In the genomic region with DNA sequence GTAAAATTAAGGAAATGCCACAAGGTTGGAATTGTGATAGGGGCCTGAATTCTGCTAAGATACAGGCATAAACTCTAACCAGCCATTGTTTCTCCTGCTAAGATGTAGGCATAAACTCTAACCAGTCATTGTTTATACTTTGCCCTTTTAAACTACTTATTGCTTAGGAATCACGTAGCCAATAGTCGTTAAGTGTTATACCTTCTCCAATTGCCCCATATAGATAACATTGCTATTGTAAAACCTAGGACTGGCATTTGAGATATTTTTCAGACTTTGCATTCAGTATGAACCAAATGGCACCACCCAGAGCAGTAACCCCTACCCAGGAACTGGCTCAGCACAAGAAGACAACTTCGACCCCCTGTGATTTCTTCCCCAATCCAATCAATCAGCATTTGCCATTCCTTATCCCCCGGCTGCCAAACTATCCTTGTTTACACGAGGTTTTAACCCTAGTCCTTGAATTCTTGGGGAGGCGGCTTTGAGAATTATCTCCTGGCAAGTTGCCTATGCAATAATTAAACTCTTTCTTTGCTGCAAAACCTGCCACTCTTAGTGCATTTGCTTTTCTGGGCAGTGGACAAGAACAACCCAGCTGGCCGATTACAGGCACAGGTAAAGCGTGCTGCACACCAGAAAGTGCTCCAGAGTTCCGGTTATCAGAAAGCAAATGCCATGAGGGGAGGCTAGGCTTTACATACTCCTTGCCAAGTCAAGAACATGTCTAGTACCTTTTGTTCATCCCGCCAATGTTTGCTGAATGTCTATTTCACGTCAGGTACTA, we compare ENCODE assay signal across 19 cellular contexts.
A peak's percentile ranks its signal among the peaks of the same experiment; 100 is the strongest.
DNase-seq lines count a peak whose midpoint lies in the region; ATAC-seq, FAIRE-seq and TF ChIP-seq lines count a peak whose summit lies in the region.
"Had no signal": no experiment of that assay in that cellular context is flagged by ENCODE, and none has a peak within 500 bp of the region (broad histone marks: within the 10 kb centered on the region; RNA-seq: fewer than 3 reads in every experiment).

No MANE protein-coding gene starts in this region.

- H3K36me3 Mint-ChIP-seq in Caco-2 (ENCODE audit: insufficient read depth, unreplicated experiment) = peaks cover 79% of the 10 kb centered on the region
- H3K36me3 Mint-ChIP-seq: CD14-positive monocyte had no signal

- peak; percentile 55 for FAIRE-seq in small intestine (lab: Jason Lieb, UNC)
- FAIRE-seq: HTR-8/SVneo had no signal

- no peaks in the 10 kb centered on the region for H3K9me2 ChIP-seq in hepatocyte (replicated peaks; ENCODE audit: insufficient read depth)

- H3K4me1 ChIP-seq in Caco-2 = peaks cover 16% of the 10 kb centered on the region
- H3K4me1 ChIP-seq in hepatocyte (ENCODE audit: insufficient read depth) = peaks cover 18% of the 10 kb centered on the region
- H3K4me1 ChIP-seq in small intestine (ENCODE audit: control insufficient read depth in 2 of 2, insufficient read depth in 1 of 2, low read depth in 1 of 2, low read length in 1 of 2) = peaks cover 0 to 10% of the 10 kb centered on the region in 2 donors
- H3K4me1 ChIP-seq in spleen = no peaks in the 10 kb centered on the region
- H3K4me1 ChIP-seq: HAP-1 had no signal

- peak overlapping the region; percentile 25 for H3K27ac Mint-ChIP-seq in Caco-2 (ENCODE audit: unreplicated experiment)
- H3K27ac Mint-ChIP-seq: CD14-positive monocyte had no signal

- intact Hi-C loops in Caco-2 (cut with micrococcal nuclease; ENCODE audit: unreplicated experiment) = no loop called here
- intact Hi-C loops in left ventricle myocardium superior (cut with micrococcal nuclease) = no loop called here
- intact Hi-C loops in spleen (cut with DNase I; ENCODE audit: low total_unique reads) = no loop called here

- peaks cover 3% of the 10 kb centered on the region for H3K36me3 ChIP-seq in Caco-2 (ENCODE audit: control insufficient read depth, insufficient read depth, low read length)
- H3K36me3 ChIP-seq in hepatocyte (replicated peaks; ENCODE audit: insufficient read depth, low read depth) = no peaks in the 10 kb centered on the region
- H3K36me3 ChIP-seq in small intestine (ENCODE audit: control insufficient read depth in 2 of 2, insufficient read depth in 2 of 2, low read length in 2 of 2) = no peaks in the 10 kb centered on the region
- H3K36me3 ChIP-seq in spleen = no peaks in the 10 kb centered on the region
- H3K36me3 ChIP-seq: HAP-1 had no signal

- H3K9me3 ChIP-seq in Caco-2 (no peaks in the 10 kb centered on the region), hepatocyte (ENCODE audit: low read depth) (no peaks in the 10 kb centered on the region), small intestine (ENCODE audit: control insufficient read depth, low read depth) (no peaks in the 10 kb centered on the region), spleen (no peaks in the 10 kb centered on the region)

- no peak overlapping the region for H2AFZ ChIP-seq in hepatocyte

- no peak overlapping the region for H3K4me3 ChIP-seq in Caco-2 (ENCODE audit: low read depth, low read length)
- no peak overlapping the region for H3K4me3 ChIP-seq in hepatocyte
- H3K4me3 ChIP-seq in small intestine (ENCODE audit: low read depth in 1 of 2, low read length in 2 of 2) = no peak overlapping the region
- H3K4me3 ChIP-seq in spleen = no peak overlapping the region
- H3K4me3 ChIP-seq: HAP-1 had no signal

- no peak for TF ChIP-seq POLR2A in spleen (IDR thresholded peaks at IDR 0.05)

- WGBS in hepatocyte (ENCODE audit: low lambda C conversion rate, missing lambda C conversion rate) = 66% methylated on average over 11 of the region's 11 CpGs
- WGBS in small intestine, 3 donors = 17 to 46% (median 29%) methylated on average over 11 of the region's 11 CpGs
- WGBS in spleen, 5 donors = 76 to 88% (median 81%) methylated on average over 11 of the region's 11 CpGs

- peak overlapping the region; percentile 12 for H3K27ac ChIP-seq in hepatocyte
- peak overlapping the region in 1 of 2 donors; percentile 61 for H3K27ac ChIP-seq in small intestine (ENCODE audit: low read depth in 1 of 2, low read length in 1 of 2)
- no peak overlapping the region for H3K27ac ChIP-seq in spleen
- H3K27ac ChIP-seq: HL-60 had no signal

- H3K27me3 ChIP-seq in Caco-2 (replicated peaks; ENCODE audit: control insufficient read depth, insufficient read depth, low read length) (no peaks in the 10 kb centered on the region), hepatocyte (no peaks in the 10 kb centered on the region), small intestine (ENCODE audit: control insufficient read depth in 2 of 2, insufficient read depth in 2 of 2, low read length in 2 of 2) (no peaks in the 10 kb centered on the region), spleen (replicated peaks in 1 of 7) (no peaks in the 10 kb centered on the region)

- H3K27me3 Mint-ChIP-seq in Caco-2 (ENCODE audit: insufficient read depth, unreplicated experiment) = no peaks in the 10 kb centered on the region

- H3K4me3 Mint-ChIP-seq in Caco-2 (ENCODE audit: unreplicated experiment) = no peak overlapping the region
- H3K4me3 Mint-ChIP-seq: CD14-positive monocyte had no signal

- no peaks in the 10 kb centered on the region for H3K79me2 ChIP-seq in hepatocyte

- POLR2A ChIA-PET in Caco-2 (lab: Charles Lee) = no interaction called here

- no peaks in the 10 kb centered on the region for H4K20me1 ChIP-seq in hepatocyte (ENCODE audit: insufficient read depth, poor library complexity, severe bottlenecking)

- DNase-seq in Caco-2 = no peak
- peak; percentile 16 for DNase-seq in NCI-H69 (lab: John Stamatoyannopoulos, UW)
- DNase-seq in hepatocyte (ENCODE audit: low spot score) = no peak
- DNase-seq in small intestine = peak; percentile 87
- DNase-seq in left ventricle myocardium superior = no peak
- no peak for DNase-seq in spleen
- DNase-seq: AML-193, DMS53, NCI-H187 treated with DMSO at 0.1 percent for 48 hours, NCI-H2171, NCI-H446, NCI-H774, SHP77 treated with DMSO at 0.1 percent for 48 hours had no signal

- no peak for TF ChIP-seq CTCF in Caco-2 (IDR thresholded peaks at IDR 0.05; ENCODE audit: insufficient read depth in 1 of 2, low read depth in 1 of 2, low read length in 1 of 2, severe bottlenecking in 1 of 2, unreplicated experiment in 1 of 2)
- TF ChIP-seq CTCF in hepatocyte (IDR thresholded peaks at IDR 0.05; ENCODE audit: poor library complexity) = no peak
- TF ChIP-seq CTCF in spleen (IDR thresholded peaks at IDR 0.05 in 8 of 11, conservative IDR thresholded peaks at IDR 0.05 in 3 of 11) = no peak

- ATAC-seq in GM19455 (IDR thresholded peaks at IDR 0.05; ENCODE audit: unreplicated experiment) (no peak), left ventricle myocardium superior (no peak)
- ATAC-seq: SK-N-SH treated with all-trans-retinoic acid at 6 μM for 48 hours had no signal

- CTCF ChIA-PET in Caco-2 (lab: Charles Lee) = no interaction called here

- BruUV-seq in Caco-2 (replicated peaks; lab: Mats Ljungman, UMichigan) = no TSS peak

- H3K9me3 Mint-ChIP-seq in Caco-2 (ENCODE audit: unreplicated experiment) = no peaks in the 10 kb centered on the region
- H3K9me3 Mint-ChIP-seq: CD14-positive monocyte had no signal

- no peak overlapping the region for H3K4me2 ChIP-seq in hepatocyte

- peaks cover 25% of the 10 kb centered on the region for H3K4me1 Mint-ChIP-seq in Caco-2 (ENCODE audit: low read depth, unreplicated experiment)
- H3K4me1 Mint-ChIP-seq: CD14-positive monocyte had no signal

Comparison
In these comparisons a context has a peak if more than half of its experiments do, and no peak if none do; other contexts are left out.
1. DNase-seq: peak in NCI-H69 (single experiment) and small intestine (single experiment); none in Caco-2 (0 of 2), hepatocyte (single experiment), left ventricle myocardium superior (single experiment) and spleen (single experiment).